Comparison of ENCODE assay signal across 8 cellular contexts in genomic region chr4:184168406-184169019, GRCh38. TPM values are rescaled to one million over a fixed set of nuclear protein-coding genes. Genes with fewer than 3 reads are reported as not detected.
DNase-seq lines count a peak whose midpoint lies in the region; FAIRE-seq and TF ChIP-seq lines count a peak whose summit lies in the region.

No MANE protein-coding gene starts in this region.

- H4K20me1 ChIP-seq in GM23248 (ENCODE audit: insufficient read depth) (no peaks in the 10 kb centered on the region), Karpas-422 (ENCODE audit: insufficient read depth, low read depth, low read length) (no peaks in the 10 kb centered on the region), keratinocyte (ENCODE audit: control insufficient read depth, extremely low read depth, insufficient read depth, low read length) (no peaks in the 10 kb centered on the region)

- peak overlapping the region; percentile 56 for H3K4me2 ChIP-seq in GM23248 (ENCODE audit: unreplicated experiment)
- no peak overlapping the region for H3K4me2 ChIP-seq in Karpas-422 (ENCODE audit: low read depth, low read length, poor library complexity, severe bottlenecking)
- H3K4me2 ChIP-seq in keratinocyte (ENCODE audit: control insufficient read depth, extremely low read depth, insufficient read depth, low read depth, low read length) = peak overlapping the region; percentile 34

- no peaks in the 10 kb centered on the region for H3K4me1 ChIP-seq in GM23248 (ENCODE audit: insufficient read depth)
- H3K4me1 ChIP-seq in Karpas-422 (ENCODE audit: low read length) = no peaks in the 10 kb centered on the region
- H3K4me1 ChIP-seq in keratinocyte (ENCODE audit: control insufficient read depth, extremely low read depth, insufficient read depth, low read length) = no peaks in the 10 kb centered on the region

- H3K27me3 ChIP-seq in GM23248 (replicated peaks; ENCODE audit: insufficient read depth) (no peaks in the 10 kb centered on the region; the same call in none of the 2 replicates), Karpas-422 (ENCODE audit: low read length) (no peaks in the 10 kb centered on the region), keratinocyte (ENCODE audit: control insufficient read depth, extremely low read depth, insufficient read depth, low read length) (peaks cover 5% of the 10 kb centered on the region)

- H3K4me3 ChIP-seq in GM23248 = 0 out of 2 replicates have a peak overlapping the region, but pooled peaks have one; percentile 30
- H3K4me3 ChIP-seq in Karpas-422 (ENCODE audit: low read length) = no peak overlapping the region
- no peak overlapping the region for H3K4me3 ChIP-seq in cardiac fibroblast (replicated peaks in 1 of 2; ENCODE audit: low read depth in 2 of 2, low read length in 2 of 2)
- no peak overlapping the region for H3K4me3 ChIP-seq in keratinocyte (ENCODE audit: control insufficient read depth in 2 of 3, extremely low read depth in 1 of 3, insufficient read depth in 2 of 3, low read depth in 1 of 3, low read length in 3 of 3)

- WGBS in GM23248 (ENCODE audit: low coverage in 1 of 2, low lambda C conversion rate in 2 of 2, missing lambda C conversion rate in 2 of 2), 2 experiments = 13 to 26% methylated on average over 29 to 33 of the region's 33 CpGs

- no peaks in the 10 kb centered on the region for H3K9me1 ChIP-seq in keratinocyte (ENCODE audit: control insufficient read depth, extremely low read depth, insufficient read depth, low read length)

- H2AFZ ChIP-seq in GM23248 (peak overlapping the region; percentile 39), Karpas-422 (ENCODE audit: low read length) (no peak overlapping the region), keratinocyte (ENCODE audit: control insufficient read depth, low read length) (peak overlapping the region; percentile 71)

- H3K9me2 ChIP-seq in GM23248 (ENCODE audit: insufficient read depth) = no peaks in the 10 kb centered on the region
- H3K9me2 ChIP-seq in Karpas-422 (replicated peaks; ENCODE audit: insufficient read depth, low read length) = no peaks in the 10 kb centered on the region

- no peak overlapping the region for H3K27ac ChIP-seq in GM23248
- no peak overlapping the region for H3K27ac ChIP-seq in Karpas-422 (ENCODE audit: low read length)
- H3K27ac ChIP-seq in VCaP = no peak overlapping the region
- no peak overlapping the region for H3K27ac ChIP-seq in keratinocyte (ENCODE audit: control insufficient read depth, insufficient read depth, low read length)

- TF ChIP-seq CTCF in VCaP (conservative IDR thresholded peaks at IDR 0.05) (peak; percentile 99), cardiac fibroblast (IDR thresholded peaks at IDR 0.05; ENCODE audit: low read depth, low read length) (peak; percentile 92), keratinocyte (optimal IDR thresholded peaks at IDR 0.05 in 1 of 3, IDR thresholded peaks at IDR 0.05 in 1 of 3, conservative IDR thresholded peaks at IDR 0.05 in 1 of 3; ENCODE audit: extremely low read depth in 1 of 3, insufficient read depth in 2 of 3, low read length in 3 of 3) (peak; percentile 78 to 98 (median 92))

- in situ Hi-C loops in G401 (cut with HindIII; ENCODE audit: low sequenced_read_pairs) = loop anchor here (25.0 kb wide), 1 partner anchor 331 kb away; no protein-coding TSS in a partner anchor
- in situ Hi-C loops in GM23248 (cut with MboI) = no loop called here

- dilution Hi-C loops in keratinocyte (cut with MboI; ENCODE audit: extremely low pct_ligation_motif_present, low sequenced_read_pairs) = no loop called here

- no peaks in the 10 kb centered on the region for H3F3A ChIP-seq in GM23248 (ENCODE audit: insufficient read depth)

- no peak for FAIRE-seq in keratinocyte (lab: Jason Lieb, UNC)

- DNase-seq in G401 (ENCODE audit: low spot score) = peak; percentile 69
- peak; percentile 77 for DNase-seq in GM23248
- peak; percentile 74 for DNase-seq in Karpas-422
- peak; percentile 66 to 76 for DNase-seq in cardiac fibroblast (ENCODE audit: low read depth in 2 of 2)
- DNase-seq in keratinocyte (ENCODE audit: low read depth, low spot score) = no peak
- DNase-seq in stimulated activated CD4-positive, alpha-beta T cell treated with anti-CD3 and anti-CD28 coated beads, Interleukin-15, amount 100 ng/mL, for 24 hours = peak; percentile 75
- no peak for DNase-seq in GF-D8 (lab: John Stamatoyannopoulos, UW)

- H3K9me3 ChIP-seq in GM23248 (ENCODE audit: low read depth) = no peaks in the 10 kb centered on the region
- no peaks in the 10 kb centered on the region for H3K9me3 ChIP-seq in Karpas-422 (ENCODE audit: low read length)
- no peaks in the 10 kb centered on the region for H3K9me3 ChIP-seq in keratinocyte (ENCODE audit: control insufficient read depth, low read depth, low read length)

- no peaks in the 10 kb centered on the region for H3K79me2 ChIP-seq in GM23248 (ENCODE audit: insufficient read depth)
- no peaks in the 10 kb centered on the region for H3K79me2 ChIP-seq in Karpas-422 (ENCODE audit: low read length)
- no peaks in the 10 kb centered on the region for H3K79me2 ChIP-seq in keratinocyte (ENCODE audit: control insufficient read depth, insufficient read depth, low read length)

- H3K36me3 ChIP-seq in GM23248 (ENCODE audit: low read depth) (no peaks in the 10 kb centered on the region), Karpas-422 (ENCODE audit: insufficient read depth, low read length) (no peaks in the 10 kb centered on the region), keratinocyte (ENCODE audit: control insufficient read depth in 2 of 2, extremely low read depth in 1 of 2, insufficient read depth in 2 of 2, low read length in 2 of 2) (no peaks in the 10 kb centered on the region)

- H3K9ac ChIP-seq in GM23248 = no peak overlapping the region
- H3K9ac ChIP-seq in Karpas-422 (ENCODE audit: low read length) = no peak overlapping the region
- no peak overlapping the region for H3K9ac ChIP-seq in keratinocyte (ENCODE audit: control insufficient read depth, extremely low read depth, insufficient read depth, low read length)

RNA-seq across cellular contexts. Expression of gene ENPP6, which starts 49.2 kb away (rescaled TPM):
- total RNA-seq in G401 (2014; rRNA removed; shearing (Covaris generic)) = not detected in 2 replicates
- not detected in 2 replicates for total RNA-seq in GM23248 (2014; rRNA removed; shearing (Covaris generic))
- polyA plus RNA-seq in GM23248 (2016; fragmentation: Nextera tagmentation; extraction: Ambion mirVana) (not detected in 2 replicates), keratinocyte (not detected in 3 replicates)
- total RNA-seq in Karpas-422 (2014; rRNA removed; shearing (Covaris generic); ENCODE audit: low replicate concordance) = not detected in 2 replicates
- polyA plus RNA-seq in keratinocyte (2011; ENCODE audit: low read depth) = not detected
- not detected in 2 replicates for polyA plus RNA-seq in keratinocyte (2011; cell fraction: cytosol; rRNA removed)
- not detected in 2 replicates for polyA plus RNA-seq in keratinocyte (2011; cell fraction: nucleus; rRNA removed)
- not detected in 2 replicates for polyA plus RNA-seq in keratinocyte (2012; ENCODE audit: low replicate concordance)
- polyA minus RNA-seq in keratinocyte = not detected in 3 replicates
- polyA minus RNA-seq in keratinocyte (2011; cell fraction: cytosol; rRNA and poly(A)+ RNA removed) = not detected
- not detected in 2 replicates for polyA minus RNA-seq in keratinocyte (2011; cell fraction: nucleus; rRNA and poly(A)+ RNA removed)

Comparison
In these comparisons a context has a peak if more than half of its experiments do, and no peak if none do; other contexts are left out.
1. DNase-seq: peak in G401 (single experiment), GM23248 (single experiment), Karpas-422 (single experiment), cardiac fibroblast (2 of 2) and stimulated activated CD4-positive, alpha-beta T cell treated with anti-CD3 and anti-CD28 coated beads, Interleukin-15, amount 100 ng/mL, for 24 hours (single experiment); none in keratinocyte (single experiment) and GF-D8 (single experiment).
2. Peak in every context shown above with its lines, with median percentiles within 50 percentile points of each other: CTCF ChIP-seq.